In the genomic region with DNA sequence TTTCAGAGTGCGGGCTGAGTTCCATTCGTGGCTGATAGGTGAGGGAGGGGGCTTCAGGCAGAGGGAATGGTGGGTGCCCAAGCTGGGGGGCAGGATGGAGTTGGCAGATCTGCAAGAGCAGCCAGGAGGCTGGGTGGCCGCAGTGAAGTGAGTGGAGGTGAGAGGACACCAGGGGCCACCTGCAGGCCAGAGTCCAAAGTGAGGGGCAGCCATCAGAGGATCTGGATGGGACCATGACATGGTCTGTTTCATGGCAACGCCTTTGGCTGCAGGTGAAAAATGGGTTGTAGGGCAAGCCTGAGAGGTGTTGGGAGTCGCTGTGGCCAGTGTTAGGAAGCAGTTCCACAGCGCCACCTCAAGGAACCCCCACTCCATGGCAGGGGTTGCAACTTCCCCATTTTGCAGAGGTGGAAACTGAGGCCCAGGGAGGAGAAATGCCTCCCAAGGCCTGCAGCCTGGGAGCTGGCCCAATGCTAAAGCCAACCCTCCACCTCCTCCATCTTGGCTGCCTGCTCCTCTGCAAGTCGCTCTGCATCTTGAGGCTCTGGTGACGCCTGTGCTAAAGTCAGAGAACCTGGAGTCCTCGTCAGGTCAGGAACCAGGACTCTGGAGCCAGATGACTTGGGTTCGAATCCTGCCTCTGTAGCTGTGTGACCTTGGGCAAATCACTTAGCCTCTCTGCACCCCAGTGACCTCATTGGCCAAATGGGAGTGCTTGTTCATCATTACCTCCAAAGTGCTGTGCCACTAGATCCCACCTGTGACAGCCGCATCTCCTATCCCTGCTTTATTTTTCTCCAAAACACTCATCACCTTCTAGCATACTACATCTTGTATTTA, we compare ENCODE assay signal across 12 cellular contexts.
DNase-seq lines count a peak whose midpoint lies in the region; ATAC-seq and TF ChIP-seq lines count a peak whose summit lies in the region.
"Had no signal": no experiment of that assay in that cellular context is flagged by ENCODE, and none has a peak within 500 bp of the region (broad histone marks: within the 10 kb centered on the region; RNA-seq: fewer than 3 reads in every experiment).

No MANE protein-coding gene starts in this region.

- H3K79me2 ChIP-seq in PC-9 (ENCODE audit: low read depth): no peaks in the 10 kb centered on the region

- DNase-seq in GM12865 (ENCODE audit: low read depth) (peak; percentile 15), PC-9 (no peak), esophagus squamous epithelium (lab: John Stamatoyannopoulos, UW) (no peak), MV-4-11 (lab: John Stamatoyannopoulos, UW) (no peak)
- DNase-seq: immature natural killer cell; stimulated activated CD4-positive, alpha-beta T cell treated with anti-CD3 and anti-CD28 coated beads, Interleukin-4, amount 100 ng/mL, for 1 hour had no signal

- H3K4me2 ChIP-seq in PC-9: no peak overlapping the region

- POLR2A ChIA-PET in PC-9 (lab: Charles Lee; ENCODE audit: unreplicated experiment): no interaction called here

- H4K20me1 ChIP-seq in PC-9 (ENCODE audit: insufficient read depth): no peaks in the 10 kb centered on the region

- ATAC-seq in HG03025 (IDR thresholded peaks at IDR 0.05; ENCODE audit: low FRiP score, unreplicated experiment) (no peak), HG02938 (IDR thresholded peaks at IDR 0.05; ENCODE audit: unreplicated experiment) (no peak), HG02571 (IDR thresholded peaks at IDR 0.05; ENCODE audit: unreplicated experiment) (no peak)
- ATAC-seq: activated T-cell treated with anti-CD3 and anti-CD28 coated beads, Interleukin-2, amount 50 U/mL, for 72 hours had no signal

- intact Hi-C loops in PC-9 (cut with micrococcal nuclease; ENCODE audit: unreplicated experiment): no loop called here
- intact Hi-C loops in esophagus squamous epithelium (cut with DNase I): no loop called here

- no peaks in the 10 kb centered on the region for H3K36me3 ChIP-seq in PC-9 (ENCODE audit: low read depth)
- H3K36me3 ChIP-seq in esophagus squamous epithelium: no peaks in the 10 kb centered on the region

- H3K9me3 ChIP-seq in PC-9 (ENCODE audit: insufficient read depth, low read depth) (no peaks in the 10 kb centered on the region), esophagus squamous epithelium (no peaks in the 10 kb centered on the region)
- H3K9me3 ChIP-seq: testis had no signal

- no peak for TF ChIP-seq POLR2A in esophagus squamous epithelium (IDR thresholded peaks at IDR 0.05)

- CTCF ChIA-PET in PC-9 (lab: Charles Lee): no interaction called here

- H3K4me3 ChIP-seq in GM12865 (ENCODE audit: low read depth, low read length): no peak overlapping the region
- H3K4me3 ChIP-seq in PC-9: no peak overlapping the region
- H3K4me3 ChIP-seq in esophagus squamous epithelium: no peak overlapping the region
- H3K4me3 ChIP-seq: testis had no signal

- no peak overlapping the region for H3K27ac ChIP-seq in 22Rv1
- no peak overlapping the region for H3K27ac ChIP-seq in PC-9
- no peak overlapping the region for H3K27ac ChIP-seq in esophagus squamous epithelium
- H3K27ac ChIP-seq: testis had no signal

- H3K9me2 ChIP-seq in PC-9 (ENCODE audit: insufficient read depth): no peaks in the 10 kb centered on the region

- peaks cover 28% of the 10 kb centered on the region for H3F3A ChIP-seq in PC-9 (ENCODE audit: insufficient read depth, low read depth)

- TF ChIP-seq CTCF in 22Rv1 (IDR thresholded peaks at IDR 0.05) (peak; percentile 22; the same call in 1 of the 2 replicates), GM12865 (IDR thresholded peaks at IDR 0.05; ENCODE audit: insufficient read depth, low read depth, low read length, missing control alignments) (peak; percentile 27), PC-9 (conservative IDR thresholded peaks at IDR 0.05) (peak; percentile 55), esophagus squamous epithelium (IDR thresholded peaks at IDR 0.05) (peak in 4 of 6 experiments; percentile 10 to 53 (median 34))

- no peak overlapping the region for H2AFZ ChIP-seq in PC-9

- BruUV-seq in PC-9 (replicated peaks; lab: Mats Ljungman, UMichigan): no TSS peak

- H3K4me1 ChIP-seq in PC-9 (replicated peaks; ENCODE audit: insufficient read depth) (peaks cover 48% of the 10 kb centered on the region), esophagus squamous epithelium (peaks cover 9 to 50% (median 18%) of the 10 kb centered on the region in 3 donors)

- H3K27me3 ChIP-seq in PC-9 (ENCODE audit: insufficient read depth, low read depth): no peaks in the 10 kb centered on the region
- no peaks in the 10 kb centered on the region for H3K27me3 ChIP-seq in esophagus squamous epithelium
- H3K27me3 ChIP-seq: testis had no signal

- whole genome bisulfite sequencing in esophagus squamous epithelium, 2 donors: 80 to 87% methylated on average over 3 to 8 of the region's 11 CpGs
